In genomic region chr18:12744103-12744502, GRCh38 we compare ENCODE assay signal across 8 cellular contexts. TPM values are rescaled to one million over a fixed set of nuclear protein-coding genes. Genes with fewer than 3 reads are reported as not detected.
DNase-seq lines count a peak whose midpoint lies in the region; ATAC-seq and TF ChIP-seq lines count a peak whose summit lies in the region.

No MANE protein-coding gene starts in this region.

- H3K27ac ChIP-seq in heart right ventricle = no peak overlapping the region

- WGBS in heart right ventricle, 2 donors = 0 to 8% methylated on average over 2 of the region's 2 CpGs
- WGBS in lower leg skin, 2 donors = 0 to 5% methylated on average over 2 of the region's 2 CpGs

- no peaks in the 10 kb centered on the region for H3K27me3 ChIP-seq in heart right ventricle

- H3K27me3 Mint-ChIP-seq in stimulated activated naive B cell treated with anti-CD40 and anti-IgM and Interleukin-4, amounts not matched to agents 10 μg/mL and 1 μg/mL and 100 μg/mL, for 72 hours = peaks cover 2% of the 10 kb centered on the region in 2 donors

- no peak overlapping the region for H3K4me3 Mint-ChIP-seq in stimulated activated naive B cell treated with anti-CD40 and anti-IgM and Interleukin-4, amounts not matched to agents 10 μg/mL and 1 μg/mL and 100 μg/mL, for 72 hours

- peaks cover 2 to 3% of the 10 kb centered on the region in 2 donors for H3K4me1 Mint-ChIP-seq in stimulated activated naive B cell treated with anti-CD40 and anti-IgM and Interleukin-4, amounts not matched to agents 10 μg/mL and 1 μg/mL and 100 μg/mL, for 72 hours

- intact Hi-C loops in heart right ventricle (cut with DNase I) = loop anchor here in 8 of 10 donors (1.0 to 10.0 kb wide), 4 partner anchors 151 to 191 kb away; no protein-coding TSS in a partner anchor
- intact Hi-C loops in lower leg skin (cut with DNase I; ENCODE audit: low total_unique reads) = loop anchor here (5.0 kb wide), 1 partner anchor 738 kb away; no protein-coding TSS in a partner anchor

- no peaks in the 10 kb centered on the region for H3K9me3 ChIP-seq in heart right ventricle

- no peaks in the 10 kb centered on the region for H3K36me3 ChIP-seq in heart right ventricle

- no peaks in the 10 kb centered on the region for H3K9me3 Mint-ChIP-seq in stimulated activated naive B cell treated with anti-CD40 and anti-IgM and Interleukin-4, amounts not matched to agents 10 μg/mL and 1 μg/mL and 100 μg/mL, for 72 hours

- no peak for TF ChIP-seq POLR2A in lower leg skin (IDR thresholded peaks at IDR 0.05)

- no peaks in the 10 kb centered on the region for H3K36me3 Mint-ChIP-seq in stimulated activated naive B cell treated with anti-CD40 and anti-IgM and Interleukin-4, amounts not matched to agents 10 μg/mL and 1 μg/mL and 100 μg/mL, for 72 hours

- ATAC-seq in heart right ventricle (peak in 3 of 8 donors; percentile 31 to 56 (median 42)), HG02759 (IDR thresholded peaks at IDR 0.05; ENCODE audit: unreplicated experiment) (no peak)
- ATAC-seq in stimulated activated naive B cell treated with anti-CD40 and anti-IgM and Interleukin-4, amounts not matched to agents 10 μg/mL and 1 μg/mL and 100 μg/mL, for 72 hours (replicated peaks) = peak; percentile 60 to 70

- H3K27ac Mint-ChIP-seq in stimulated activated naive B cell treated with anti-CD40 and anti-IgM and Interleukin-4, amounts not matched to agents 10 μg/mL and 1 μg/mL and 100 μg/mL, for 72 hours = no peak overlapping the region

- no peak overlapping the region for H3K4me3 ChIP-seq in WI38 (ENCODE audit: low read depth, low read length)
- H3K4me3 ChIP-seq in heart right ventricle = no peak overlapping the region
- H3K4me3 ChIP-seq in lower leg skin (ENCODE audit: low read depth, poor library complexity, severe bottlenecking) = no peak overlapping the region

- peak; percentile 26; the same call in 1 of the 2 replicates for TF ChIP-seq CTCF in WI38 (IDR thresholded peaks at IDR 0.05; ENCODE audit: low read depth, low read length)
- TF ChIP-seq CTCF in heart right ventricle (IDR thresholded peaks at IDR 0.05) = peak; percentile 12 to 72 (median 61)
- TF ChIP-seq CTCF in lower leg skin (IDR thresholded peaks at IDR 0.05) = peak in 1 of 3 donors; percentile 15

- no peaks in the 10 kb centered on the region for H3K4me1 ChIP-seq in heart right ventricle

- DNase-seq in NCI-H2227 (lab: John Stamatoyannopoulos, UW; ENCODE audit: unreplicated experiment) (peak; percentile 39), NCI-H2227 treated with DMSO at 0.1 percent for 48 hours (lab: John Stamatoyannopoulos, UW) (no peak), NCI-H1092 (lab: John Stamatoyannopoulos, UW) (peak; percentile 3), heart right ventricle (no peak), lower leg skin (ENCODE audit: low spot score in 2 of 2) (no peak)
- no peak for DNase-seq in stimulated activated naive B cell treated with anti-CD40 and anti-IgM and Interleukin-4, amounts not matched to agents 10 μg/mL and 1 μg/mL and 100 μg/mL, for 72 hours

RNA-seq across cellular contexts. Expression of gene PSMG2, which starts 41.3 kb away (rescaled TPM):
- total RNA-seq in heart right ventricle (10 to 100 TPM; 36.2 to 51.8 (median 46.0) TPM), lower leg skin (10 to 100 TPM; 60.9 to 80.3 (median 72.1) TPM)
- polyA plus RNA-seq in heart right ventricle = 10 to 100 TPM; 62.0 to 64.7 TPM

RNA-seq across cellular contexts. Expression of gene CEP76, which starts 41.6 kb away (rescaled TPM):
- total RNA-seq in heart right ventricle = 1 to 10 TPM; 2.7 to 5.9 (median 4.0) TPM
- 1 to 10 TPM; 1.9 to 2.5 TPM for polyA plus RNA-seq in heart right ventricle
- 10 to 100 TPM; 16.1 to 18.9 (median 18.0) TPM for total RNA-seq in lower leg skin

Comparison
In these comparisons a context has a peak if more than half of its experiments do, and no peak if none do; other contexts are left out.
1. DNase-seq: peak in NCI-H2227 (single experiment) and NCI-H1092 (single experiment); none in NCI-H2227 treated with DMSO at 0.1 percent for 48 hours (single experiment), heart right ventricle (0 of 2), stimulated activated naive B cell treated with anti-CD40 and anti-IgM and Interleukin-4, amounts not matched to agents 10 μg/mL and 1 μg/mL and 100 μg/mL, for 72 hours (single experiment) and lower leg skin (0 of 2).